Comparison of ENCODE assay signal across 35 cellular contexts in genomic region chr4:80680934-80681333, GRCh38.
"Had no signal": no experiment of that assay in that cellular context is flagged by ENCODE, and none has a peak within 500 bp of the region (broad histone marks: within the 10 kb centered on the region; RNA-seq: fewer than 3 reads in every experiment).

No MANE protein-coding gene starts in this region.

- H3K9me3 ChIP-seq: MG63 had no signal

- DNase-seq: Kasumi-1, MG63, MM.1S, MV-4-11, NCI-H1048, NCI-H1092, NCI-H1092 treated with DMSO at 0.1 percent for 48 hours, NCI-H1105 treated with DMSO at 0.1 percent for 48 hours, NCI-H1417, NCI-H1417 treated with DMSO at 0.1 percent for 48 hours, NCI-H1436, NCI-H1436 treated with DMSO at 0.1 percent for 48 hours, NCI-H146, NCI-H1694, NCI-H1694 treated with DMSO at 0.1 percent for 48 hours, NCI-H187, NCI-H187 treated with DMSO at 0.1 percent for 48 hours, NCI-H1930, NCI-H2029, NCI-H2029 treated with DMSO at 0.1 percent for 48 hours, NCI-H2081, NCI-H2081 treated with DMSO at 0.1 percent for 48 hours, NCI-H2107, NCI-H2171, NCI-H2171 treated with DMSO at 0.1 percent for 48 hours, NCI-H2227 treated with DMSO at 0.1 percent for 48 hours, NCI-H226, NCI-H345, NCI-H446, NCI-H446 treated with DMSO at 0.1 percent for 48 hours, NCI-H510A, NCI-H510A treated with DMSO at 0.1 percent for 48 hours, NCI-H524, NCI-H524 treated with DMSO at 0.1 percent for 48 hours, NCI-H526 had no signal

- H3K27me3 ChIP-seq: MG63 had no signal

- H3K4me3 ChIP-seq: MG63 had no signal

- H3K36me3 ChIP-seq: MG63 had no signal
